26 cellular contexts compared by ENCODE assay signal in the genomic region with DNA sequence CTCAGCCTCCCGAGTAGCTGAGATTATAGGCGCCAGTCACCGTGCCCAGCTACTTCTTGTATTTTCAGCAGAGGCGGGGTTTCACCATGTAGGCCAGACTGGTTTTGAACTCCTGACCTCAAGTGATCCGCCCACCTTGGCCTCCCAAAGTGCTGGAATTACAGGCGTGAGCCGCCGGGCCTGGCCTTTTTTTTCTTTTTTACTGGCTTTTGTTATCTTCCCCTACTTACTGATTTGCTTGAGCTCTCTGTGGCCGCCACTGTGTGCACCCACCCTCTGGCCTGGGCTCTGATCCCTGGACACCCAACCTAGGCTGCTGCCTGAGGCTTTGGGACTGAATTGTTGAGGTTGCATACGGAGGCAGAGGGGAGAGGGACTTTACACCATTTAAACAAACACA.
DNase-seq lines count a peak whose midpoint lies in the region; ATAC-seq and TF ChIP-seq lines count a peak whose summit lies in the region.
"Had no signal": no experiment of that assay in that cellular context is flagged by ENCODE, and none has a peak within 500 bp of the region (broad histone marks: within the 10 kb centered on the region; RNA-seq: fewer than 3 reads in every experiment).

No MANE protein-coding gene starts in this region.

- H3K4me3 Mint-ChIP-seq in MCF 10A (ENCODE audit: unreplicated experiment): no peak overlapping the region
- no peak overlapping the region for H3K4me3 Mint-ChIP-seq in T-helper 17 cell
- H3K4me3 Mint-ChIP-seq in memory B cell: no peak overlapping the region
- H3K4me3 Mint-ChIP-seq in stimulated activated memory B cell treated with anti-CD40 and anti-IgM and Interleukin-4, amounts not matched to agents 10 μg/mL and 1 μg/mL and 100 μg/mL, for 72 hours: no peak overlapping the region
- H3K4me3 Mint-ChIP-seq in activated CD4-positive, alpha-beta T cell treated with anti-CD3 and anti-CD28 coated beads for 36 hours: no peak overlapping the region
- H3K4me3 Mint-ChIP-seq: CD4-positive, alpha-beta memory T cell had no signal

- no peaks in the 10 kb centered on the region for H3K36me3 ChIP-seq in mammary epithelial cell (ENCODE audit: insufficient read depth, low read length)
- H3K36me3 ChIP-seq: Peyer's patch had no signal

- intact Hi-C loops in MCF 10A (cut with micrococcal nuclease): no loop called here
- intact Hi-C loops in mammary epithelial cell (cut with micrococcal nuclease): no loop called here
- intact Hi-C loops in activated CD4-positive, alpha-beta T cell treated with anti-CD3 and anti-CD28 coated beads for 36 hours (cut with DNase I, micrococcal nuclease): no loop called here

- no peak overlapping the region for H3K27ac ChIP-seq in mammary epithelial cell (ENCODE audit: insufficient read depth, low read depth, low read length)
- H3K27ac ChIP-seq: Peyer's patch had no signal

- H3K36me3 Mint-ChIP-seq in MCF 10A (ENCODE audit: insufficient read depth, unreplicated experiment): peaks cover 5% of the 10 kb centered on the region
- H3K36me3 Mint-ChIP-seq in T-helper 17 cell (ENCODE audit: low read depth): peaks cover 7% of the 10 kb centered on the region
- peaks cover 22% of the 10 kb centered on the region for H3K36me3 Mint-ChIP-seq in memory B cell
- H3K36me3 Mint-ChIP-seq in stimulated activated memory B cell treated with anti-CD40 and anti-IgM and Interleukin-4, amounts not matched to agents 10 μg/mL and 1 μg/mL and 100 μg/mL, for 72 hours: peaks cover 63% of the 10 kb centered on the region
- no peaks in the 10 kb centered on the region for H3K36me3 Mint-ChIP-seq in activated CD4-positive, alpha-beta T cell treated with anti-CD3 and anti-CD28 coated beads for 36 hours (ENCODE audit: low read depth)

- dilution Hi-C loops in mammary epithelial cell (cut with HindIII; ENCODE audit: low sequenced_read_pairs): loop anchor here (5.0 kb wide), 1 partner anchor 72 kb away; no protein-coding TSS in a partner anchor

- H3K4me2 ChIP-seq in mammary epithelial cell (ENCODE audit: insufficient read depth, low read depth, low read length): no peak overlapping the region

- no peaks in the 10 kb centered on the region for H3K79me2 ChIP-seq in mammary epithelial cell (ENCODE audit: insufficient read depth, low read length)

- peaks cover 15% of the 10 kb centered on the region for H3K4me1 Mint-ChIP-seq in MCF 10A (ENCODE audit: insufficient read depth, unreplicated experiment)
- H3K4me1 Mint-ChIP-seq in T-helper 17 cell: peaks cover 20% of the 10 kb centered on the region
- H3K4me1 Mint-ChIP-seq in memory B cell: peaks cover 31% of the 10 kb centered on the region
- H3K4me1 Mint-ChIP-seq in stimulated activated memory B cell treated with anti-CD40 and anti-IgM and Interleukin-4, amounts not matched to agents 10 μg/mL and 1 μg/mL and 100 μg/mL, for 72 hours: peaks cover 76% of the 10 kb centered on the region
- peaks cover 12% of the 10 kb centered on the region for H3K4me1 Mint-ChIP-seq in activated CD4-positive, alpha-beta T cell treated with anti-CD3 and anti-CD28 coated beads for 36 hours

- DNase-seq in MCF 10A (ENCODE audit: unreplicated experiment) (no peak), mammary epithelial cell (no peak), T-helper 17 cell (no peak), memory B cell (ENCODE audit: low spot score in 2 of 2) (no peak), HuH-7 (ENCODE audit: low spot score) (no peak), COLO829 (ENCODE audit: low spot score) (no peak)
- no peak for DNase-seq in activated CD4-positive, alpha-beta T cell treated with anti-CD3 and anti-CD28 coated beads for 36 hours
- DNase-seq: CD4-positive, alpha-beta memory T cell; DMS79; EL; GDM1; HCEC 1CT; Karpas-422; NCI-H1694; NCI-H2081; NCI-H2171; NCI-H226; NCI-H510A; NCI-H69; OCI-M1; SHP77 treated with DMSO at 0.1 percent for 48 hours had no signal

- CTCF ChIA-PET in MCF 10A (lab: Yijun Ruan, JAX) (interaction anchor here (1.0 to 11.7 kb wide), 4 partner anchors 11 to 172 kb away, joined by 3 to 335 read pairs (median 6); no protein-coding TSS in a partner anchor), mammary epithelial cell (lab: Charles Lee; ENCODE audit: low non-redundant PET) (no interaction called here)
- CTCF ChIA-PET in activated CD4-positive, alpha-beta T cell treated with anti-CD3 and anti-CD28 coated beads for 36 hours (lab: Charles Lee): interaction anchor here (1.6 kb wide), 1 partner anchor 172 kb away, joined by 4 read pairs; no protein-coding TSS in a partner anchor

- H4K20me1 ChIP-seq in mammary epithelial cell (ENCODE audit: insufficient read depth, low read length): no peaks in the 10 kb centered on the region

- ATAC-seq in T-helper 17 cell (no peak), memory B cell (ENCODE audit: low read depth) (no peak)
- no peak for ATAC-seq in stimulated activated memory B cell treated with anti-CD40 and anti-IgM and Interleukin-4, amounts not matched to agents 10 μg/mL and 1 μg/mL and 100 μg/mL, for 72 hours
- ATAC-seq in activated CD4-positive, alpha-beta T cell treated with anti-CD3 and anti-CD28 coated beads for 36 hours: no peak
- ATAC-seq: GM12878 had no signal

- no peak overlapping the region for H3K9ac ChIP-seq in mammary epithelial cell (ENCODE audit: insufficient read depth, low read length)

- H3K9me3 Mint-ChIP-seq in MCF 10A (ENCODE audit: unreplicated experiment) (peaks cover 15% of the 10 kb centered on the region), memory B cell (peaks cover 3% of the 10 kb centered on the region)
- H3K9me3 Mint-ChIP-seq in stimulated activated memory B cell treated with anti-CD40 and anti-IgM and Interleukin-4, amounts not matched to agents 10 μg/mL and 1 μg/mL and 100 μg/mL, for 72 hours: no peaks in the 10 kb centered on the region
- no peaks in the 10 kb centered on the region for H3K9me3 Mint-ChIP-seq in activated CD4-positive, alpha-beta T cell treated with anti-CD3 and anti-CD28 coated beads for 36 hours (ENCODE audit: low read depth)

- H3K27ac Mint-ChIP-seq in MCF 10A (ENCODE audit: low read depth, unreplicated experiment) (peak overlapping the region; percentile 10), T-helper 17 cell (peak overlapping the region; percentile 62), memory B cell (peak overlapping the region; percentile 23)
- H3K27ac Mint-ChIP-seq in stimulated activated memory B cell treated with anti-CD40 and anti-IgM and Interleukin-4, amounts not matched to agents 10 μg/mL and 1 μg/mL and 100 μg/mL, for 72 hours: peak overlapping the region; percentile 26
- H3K27ac Mint-ChIP-seq in activated CD4-positive, alpha-beta T cell treated with anti-CD3 and anti-CD28 coated beads for 36 hours: no peak overlapping the region

- no peaks in the 10 kb centered on the region for H3K27me3 ChIP-seq in mammary epithelial cell (ENCODE audit: insufficient read depth, low read length)
- H3K27me3 ChIP-seq: BLaER1 treated with 17β-estradiol and CSF1 and Interleukin-3, amounts not matched to agents 10 nM and 100 nM; Peyer's patch had no signal

- BruUV-seq in MCF 10A (replicated peaks; lab: Mats Ljungman, UMichigan): no TSS peak
- no TSS peak for BruUV-seq in mammary epithelial cell (replicated peaks; lab: Mats Ljungman, UMichigan)

- H2AFZ ChIP-seq in mammary epithelial cell (ENCODE audit: low read depth, low read length): no peak overlapping the region

- peaks cover 7% of the 10 kb centered on the region for H3K4me1 ChIP-seq in mammary epithelial cell (ENCODE audit: insufficient read depth, low read length)

- no peak overlapping the region for H3K4me3 ChIP-seq in mammary epithelial cell (replicated peaks in 1 of 3; ENCODE audit: insufficient read depth in 1 of 3, low read depth in 2 of 3, low read length in 3 of 3)
- H3K4me3 ChIP-seq: BLaER1 treated with 17β-estradiol and CSF1 and Interleukin-3, amounts not matched to agents 10 nM and 100 nM; GM12878; Peyer's patch had no signal

- in situ Hi-C loops in mammary epithelial cell (cut with MboI; ENCODE audit: low sequenced_read_pairs in 2 of 2): no loop called here

- H3K27me3 Mint-ChIP-seq in MCF 10A (ENCODE audit: insufficient read depth, unreplicated experiment) (no peaks in the 10 kb centered on the region), T-helper 17 cell (peaks cover 8% of the 10 kb centered on the region), memory B cell (no peaks in the 10 kb centered on the region)
- no peaks in the 10 kb centered on the region for H3K27me3 Mint-ChIP-seq in stimulated activated memory B cell treated with anti-CD40 and anti-IgM and Interleukin-4, amounts not matched to agents 10 μg/mL and 1 μg/mL and 100 μg/mL, for 72 hours
- peaks cover under 1% of the 10 kb centered on the region for H3K27me3 Mint-ChIP-seq in activated CD4-positive, alpha-beta T cell treated with anti-CD3 and anti-CD28 coated beads for 36 hours
- H3K27me3 Mint-ChIP-seq: CD4-positive, alpha-beta memory T cell had no signal

- WGBS in mammary epithelial cell (ENCODE audit: low coverage, missing lambda C conversion rate): 93% methylated on average over 6 of the region's 10 CpGs

- POLR2A ChIA-PET in MCF 10A (lab: Yijun Ruan, JAX): no interaction called here
- POLR2A ChIA-PET in activated CD4-positive, alpha-beta T cell treated with anti-CD3 and anti-CD28 coated beads for 36 hours (lab: Charles Lee): interaction anchor here (0.6 kb wide), 1 partner anchor 158 kb away, joined by 3 read pairs; no protein-coding TSS in a partner anchor

- peaks cover 2% of the 10 kb centered on the region for H3K9me3 ChIP-seq in mammary epithelial cell (replicated peaks; ENCODE audit: insufficient read depth, low read length)
- H3K9me3 ChIP-seq in T-helper 17 cell (ENCODE audit: control insufficient read depth, low read length, poor library complexity, severe bottlenecking): no peaks in the 10 kb centered on the region
- H3K9me3 ChIP-seq: Caco-2, Peyer's patch had no signal

- TF ChIP-seq CTCF in MCF 10A (IDR thresholded peaks at IDR 0.05; ENCODE audit: unreplicated experiment) (no peak), mammary epithelial cell (conservative IDR thresholded peaks at IDR 0.05 in 1 of 2, IDR thresholded peaks at IDR 0.05 in 1 of 2; ENCODE audit: extremely low read depth in 1 of 2, insufficient read depth in 1 of 2, low read depth in 1 of 2, low read length in 2 of 2) (no peak)
